In the genomic region with DNA sequence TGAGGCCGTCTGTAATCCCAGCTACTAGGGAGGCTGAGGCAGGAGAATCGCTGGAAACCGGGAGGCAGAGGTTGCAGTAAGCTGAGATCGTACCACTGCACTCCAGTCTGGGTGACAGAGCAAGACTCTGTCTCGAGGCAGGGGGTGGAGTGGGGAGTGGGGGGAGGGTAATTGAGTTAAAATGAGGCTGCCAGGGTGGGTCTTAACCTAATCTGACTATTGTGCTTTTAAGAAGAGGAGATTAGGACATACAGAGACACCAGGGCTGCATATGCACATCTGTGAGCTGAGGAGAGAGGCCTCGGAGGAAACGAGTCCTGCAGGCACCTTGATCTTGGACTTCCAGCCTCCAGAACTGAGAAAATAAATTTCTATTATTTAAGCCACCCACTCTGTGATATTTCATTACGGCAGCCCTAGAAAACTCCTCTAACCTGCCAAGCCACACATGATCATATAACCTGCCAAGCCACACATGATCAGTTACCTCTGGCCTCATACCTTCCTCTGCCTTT, we compare ENCODE assay signal across 33 cellular contexts.
"Had no signal": no experiment of that assay in that cellular context is flagged by ENCODE, and none has a peak within 500 bp of the region (broad histone marks: within the 10 kb centered on the region; RNA-seq: fewer than 3 reads in every experiment).

No MANE protein-coding gene starts in this region.

- H2AFZ ChIP-seq: hepatocyte had no signal

- H3K4me3 ChIP-seq: body of pancreas, esophagus squamous epithelium, gastroesophageal sphincter, heart right ventricle, hepatocyte had no signal

- H3K9me3 Mint-ChIP-seq: activated T-helper 2 cell treated with anti-CD3 and anti-CD28 coated beads, Interferon-gamma antibody, Interleukin-2, Interleukin-4, amounts not matched to agents 10 μg/mL and 5 μg/mL and 100 μg/mL, durations not matched to agents 14 hours and 24 hours and 36 hours had no signal

- H3K27ac Mint-ChIP-seq: activated CD4-positive, alpha-beta memory T cell treated with anti-CD3 and anti-CD28 coated beads for 36 hours; activated CD4-positive, alpha-beta T cell treated with anti-CD3 and anti-CD28 coated beads for 36 hours; activated CD4-positive, alpha-beta T cell treated with anti-CD3 and anti-CD28 coated beads, Interleukin-2, amount 10 ng/mL, durations not matched to agents 24 days and 14 days; activated CD8-positive, alpha-beta memory T cell treated with anti-CD3 and anti-CD28 coated beads, Interleukin-2, amount 10 ng/mL, durations not matched to agents 7 days and 5 days; activated CD8-positive, alpha-beta T cell treated with anti-CD3 and anti-CD28 coated beads, Interleukin-2, amount 10 ng/mL, durations not matched to agents 7 days and 5 days; activated naive CD4-positive, alpha-beta T cell treated with anti-CD3 and anti-CD28 coated beads, Interleukin-2, amount 10 ng/mL, durations not matched to agents 7 days and 5 days; activated naive CD4-positive, alpha-beta T cell treated with anti-CD3 and anti-CD28 coated beads, Interleukin-2, amount 50 U/mL, for 72 hours; activated naive CD8-positive, alpha-beta T cell treated with anti-CD3 and anti-CD28 coated beads, Interleukin-2, amount 10 ng/mL, durations not matched to agents 7 days and 5 days; activated T-helper 1 cell treated with anti-CD3 and anti-CD28 coated beads, Interleukin-12 subunit alpha, Interleukin-12 subunit beta, Interleukin-2, Interleukin-4 antibody, amounts not matched to agents 30 ng/mL and 10 ng/mL and 1 ng/mL, durations not matched to agents 14 hours and 24 hours and 36 hours; activated T-helper 2 cell treated with anti-CD3 and anti-CD28 coated beads, Interferon-gamma antibody, Interleukin-2, Interleukin-4, amounts not matched to agents 10 μg/mL and 5 μg/mL and 100 μg/mL, durations not matched to agents 14 hours and 24 hours and 36 hours; effector memory CD8-positive, alpha-beta T cell; T-helper 17 cell; T-helper 2 cell treated with Interferon-gamma antibody and Interleukin-4, amounts not matched to agents 5 μg/mL and 100 μg/mL, for 36 hours had no signal

- H3K27me3 ChIP-seq: body of pancreas, esophagus squamous epithelium, gastroesophageal sphincter, heart right ventricle, hepatocyte had no signal

- H3K4me2 ChIP-seq: hepatocyte had no signal

- H3K36me3 ChIP-seq: esophagus squamous epithelium, gastroesophageal sphincter had no signal

- H3K36me3 Mint-ChIP-seq: activated CD4-positive, alpha-beta memory T cell treated with anti-CD3 and anti-CD28 coated beads for 36 hours; activated CD8-positive, alpha-beta memory T cell treated with anti-CD3 and anti-CD28 coated beads, Interleukin-2, amount 10 ng/mL, durations not matched to agents 7 days and 5 days; activated naive CD4-positive, alpha-beta T cell treated with anti-CD3 and anti-CD28 coated beads, Interleukin-2, amount 10 ng/mL, durations not matched to agents 7 days and 5 days; activated naive CD8-positive, alpha-beta T cell treated with anti-CD3 and anti-CD28 coated beads, Interleukin-2, amount 10 ng/mL, durations not matched to agents 7 days and 5 days had no signal

- H3K4me1 Mint-ChIP-seq: activated CD4-positive, alpha-beta T cell treated with anti-CD3 and anti-CD28 coated beads for 36 hours; activated CD4-positive, alpha-beta T cell treated with anti-CD3 and anti-CD28 coated beads, Interleukin-2, amount 10 ng/mL, durations not matched to agents 24 days and 14 days; activated CD8-positive, alpha-beta memory T cell treated with anti-CD3 and anti-CD28 coated beads, Interleukin-2, amount 10 ng/mL, durations not matched to agents 7 days and 5 days; activated naive CD4-positive, alpha-beta T cell treated with anti-CD3 and anti-CD28 coated beads, Interleukin-2, amount 10 ng/mL, durations not matched to agents 7 days and 5 days; activated naive CD8-positive, alpha-beta T cell treated with anti-CD3 and anti-CD28 coated beads, Interleukin-2, amount 10 ng/mL, durations not matched to agents 7 days and 5 days; T-helper 17 cell had no signal

- ATAC-seq: activated CD4-positive, alpha-beta T cell treated with anti-CD3 and anti-CD28 coated beads for 36 hours; activated CD8-positive, alpha-beta memory T cell treated with anti-CD3 and anti-CD28 coated beads, Interleukin-2, amount 10 ng/mL, durations not matched to agents 7 days and 5 days; activated CD8-positive, alpha-beta T cell treated with anti-CD3 and anti-CD28 coated beads, Interleukin-2, amount 10 ng/mL, durations not matched to agents 7 days and 5 days; activated naive CD4-positive, alpha-beta T cell treated with anti-CD3 and anti-CD28 coated beads, Interleukin-2, amount 50 U/mL, for 72 hours; body of pancreas; effector memory CD8-positive, alpha-beta T cell; gastroesophageal sphincter; heart right ventricle; T-helper 17 cell had no signal

- H3K27me3 Mint-ChIP-seq: activated CD4-positive, alpha-beta memory T cell treated with anti-CD3 and anti-CD28 coated beads for 36 hours; activated CD8-positive, alpha-beta memory T cell treated with anti-CD3 and anti-CD28 coated beads, Interleukin-2, amount 10 ng/mL, durations not matched to agents 7 days and 5 days; activated naive CD4-positive, alpha-beta T cell treated with anti-CD3 and anti-CD28 coated beads, Interleukin-2, amount 10 ng/mL, durations not matched to agents 7 days and 5 days; activated naive CD8-positive, alpha-beta T cell treated with anti-CD3 and anti-CD28 coated beads, Interleukin-2, amount 10 ng/mL, durations not matched to agents 7 days and 5 days had no signal

- DNase-seq: activated CD4-positive, alpha-beta memory T cell treated with anti-CD3 and anti-CD28 coated beads for 36 hours; activated CD4-positive, alpha-beta T cell treated with anti-CD3 and anti-CD28 coated beads for 36 hours; activated CD4-positive, alpha-beta T cell treated with anti-CD3 and anti-CD28 coated beads, Interleukin-2, amount 10 ng/mL, durations not matched to agents 24 days and 14 days; activated CD4-positive, CD25-positive, alpha-beta regulatory T cell; activated CD4-positive, CD25-positive, alpha-beta regulatory T cell treated with anti-CD3 and anti-CD28 coated beads, Interleukin-2, amount 50 U/mL, for 72 hours; activated CD8-positive, alpha-beta memory T cell treated with anti-CD3 and anti-CD28 coated beads, Interleukin-2, amount 10 ng/mL, durations not matched to agents 7 days and 5 days; activated CD8-positive, alpha-beta memory T cell treated with anti-CD3 and anti-CD28 coated beads, Interleukin-2, amount 50 U/mL, for 4 hours; activated CD8-positive, alpha-beta T cell treated with anti-CD3 and anti-CD28 coated beads, Interleukin-2, amount 10 ng/mL, durations not matched to agents 7 days and 5 days; activated effector memory CD4-positive, alpha-beta T cell treated with anti-CD3 and anti-CD28 coated beads, Interleukin-2, amount 50 U/mL, for 16 hours; activated naive CD4-positive, alpha-beta T cell; activated naive CD4-positive, alpha-beta T cell treated with anti-CD3 and anti-CD28 coated beads, Interleukin-2, amount 10 ng/mL, durations not matched to agents 7 days and 5 days; activated naive CD8-positive, alpha-beta T cell treated with anti-CD3 and anti-CD28 coated beads, Interleukin-2, amount 10 ng/mL, durations not matched to agents 7 days and 5 days; activated T-cell treated with anti-CD3 and anti-CD28 coated beads, Interleukin-2, amount 50 U/mL, for 1 hour; activated T-cell treated with anti-CD3 and anti-CD28 coated beads, Interleukin-2, amount 50 U/mL, for 48 hours; aorta; body of pancreas; caudate nucleus; cortex of kidney; dermis blood vessel endothelial cell; effector CD4-positive, alpha-beta T cell; effector memory CD8-positive, alpha-beta T cell; erythroblast; esophagus squamous epithelium; foreskin melanocyte; heart right ventricle; T-helper 17 cell; T1000 had no signal

- H3K27ac ChIP-seq: body of pancreas, esophagus squamous epithelium, gastroesophageal sphincter, heart right ventricle, hepatocyte had no signal

- H3K9me3 ChIP-seq: body of pancreas, esophagus squamous epithelium, gastroesophageal sphincter, heart right ventricle had no signal

- H3K4me3 Mint-ChIP-seq: activated CD4-positive, alpha-beta memory T cell treated with anti-CD3 and anti-CD28 coated beads for 36 hours; activated CD4-positive, alpha-beta T cell treated with anti-CD3 and anti-CD28 coated beads for 36 hours; activated CD4-positive, alpha-beta T cell treated with anti-CD3 and anti-CD28 coated beads, Interleukin-2, amount 10 ng/mL, durations not matched to agents 24 days and 14 days; activated CD8-positive, alpha-beta memory T cell treated with anti-CD3 and anti-CD28 coated beads, Interleukin-2, amount 10 ng/mL, durations not matched to agents 7 days and 5 days; activated CD8-positive, alpha-beta T cell treated with anti-CD3 and anti-CD28 coated beads, Interleukin-2, amount 10 ng/mL, durations not matched to agents 7 days and 5 days; activated naive CD4-positive, alpha-beta T cell treated with anti-CD3 and anti-CD28 coated beads, Interleukin-2, amount 10 ng/mL, durations not matched to agents 7 days and 5 days; activated naive CD8-positive, alpha-beta T cell treated with anti-CD3 and anti-CD28 coated beads, Interleukin-2, amount 10 ng/mL, durations not matched to agents 7 days and 5 days; activated T-helper 1 cell treated with anti-CD3 and anti-CD28 coated beads, Interleukin-12 subunit alpha, Interleukin-12 subunit beta, Interleukin-2, Interleukin-4 antibody, amounts not matched to agents 30 ng/mL and 10 ng/mL and 1 ng/mL, durations not matched to agents 14 hours and 24 hours and 36 hours; effector memory CD8-positive, alpha-beta T cell; T-helper 17 cell; T-helper 2 cell treated with Interferon-gamma antibody and Interleukin-4, amounts not matched to agents 5 μg/mL and 100 μg/mL, for 36 hours had no signal

- H3K4me1 ChIP-seq: body of pancreas, esophagus squamous epithelium had no signal
